Comparison of ENCODE assay signal across 8 cellular contexts in the genomic region with DNA sequence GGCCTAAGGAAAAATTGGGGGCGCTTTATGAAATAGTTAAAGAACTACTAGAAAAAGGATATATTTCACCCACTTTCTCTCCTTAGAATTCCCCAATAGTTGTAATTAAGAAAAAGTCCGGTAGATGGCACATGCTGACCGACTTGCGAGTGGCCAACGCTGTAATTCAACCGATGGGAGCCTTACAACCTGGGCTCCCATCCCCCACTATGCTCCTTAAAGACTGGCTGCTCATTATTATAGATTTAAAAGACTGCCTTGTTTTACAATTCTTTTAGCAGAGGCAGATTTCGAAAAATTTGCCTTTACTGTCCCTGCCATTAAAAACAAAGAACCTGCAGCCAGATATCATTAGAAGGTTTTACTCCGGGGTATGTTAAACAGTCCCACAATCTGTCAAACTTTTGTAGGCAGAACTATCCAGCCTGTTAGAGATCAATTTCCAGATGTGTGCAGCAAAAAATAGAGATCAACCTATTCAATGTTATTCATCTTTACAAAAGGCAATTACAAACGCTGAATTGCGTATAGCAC. TPM values are rescaled to one million over a fixed set of nuclear protein-coding genes. Genes with fewer than 3 reads are reported as not detected.
A peak's percentile ranks its signal among the peaks of the same experiment; 100 is the strongest.
DNase-seq lines count a peak whose midpoint lies in the region; ATAC-seq and TF ChIP-seq lines count a peak whose summit lies in the region.

No MANE protein-coding gene starts in this region.

- TF ChIP-seq CTCF in HL-60 (IDR thresholded peaks at IDR 0.05; ENCODE audit: insufficient read depth, low read length) (no peak), esophagus muscularis mucosa (IDR thresholded peaks at IDR 0.05) (peak; percentile 77 to 79 (median 78)), thyroid gland (IDR thresholded peaks at IDR 0.05) (peak; percentile 65 to 86 (median 78))

- peak overlapping the region; percentile 79 for H3K9ac ChIP-seq in mucosa of stomach (ENCODE audit: low read length)

- ATAC-seq in GM19455 (IDR thresholded peaks at IDR 0.05; ENCODE audit: unreplicated experiment): peak; percentile 68

- H3K4me3 ChIP-seq in HL-60 (replicated peaks; ENCODE audit: insufficient read depth, low read length): peak overlapping the region; percentile 59
- peak overlapping the region; percentile 57 to 70 (median 66) for H3K4me3 ChIP-seq in esophagus muscularis mucosa
- H3K4me3 ChIP-seq in mucosa of stomach (ENCODE audit: low read length): peak overlapping the region; percentile 81
- H3K4me3 ChIP-seq in thyroid gland (replicated peaks in 1 of 3): peak overlapping the region in 2 of 3 donors; percentile 29 to 32

- TF ChIP-seq POLR2A in esophagus muscularis mucosa (IDR thresholded peaks at IDR 0.05; ENCODE audit: low read depth): no peak
- TF ChIP-seq POLR2A in thyroid gland (IDR thresholded peaks at IDR 0.05): no peak

- TF ChIP-seq EP300 in esophagus muscularis mucosa (IDR thresholded peaks at IDR 0.05): no peak

- DNase-seq in Caki2 (ENCODE audit: low read depth) (peak; percentile 84), HL-60 (ENCODE audit: low read depth in 1 of 2, low spot score in 1 of 2) (peak; percentile 54 to 68), NCI-H526 treated with DMSO at 0.1 percent for 48 hours (lab: John Stamatoyannopoulos, UW) (peak; percentile 54), esophagus muscularis mucosa (ENCODE audit: extremely low spot score) (no peak), thyroid gland (peak; percentile 69 to 78)
- peak; percentile 28 to 46 for DNase-seq in activated CD4-positive, alpha-beta T cell treated with anti-CD3 and anti-CD28 coated beads, Interleukin-2, amount 50 U/mL, for 4 hours

- H3K27me3 ChIP-seq in HL-60 (ENCODE audit: insufficient read depth, poor library complexity, severe bottlenecking): no peaks in the 10 kb centered on the region
- H3K27me3 ChIP-seq in esophagus muscularis mucosa: peaks cover 0 to 15% (median 0%) of the 10 kb centered on the region in 4 donors
- H3K27me3 ChIP-seq in mucosa of stomach (ENCODE audit: control insufficient read depth, insufficient read depth, low read length): no peaks in the 10 kb centered on the region
- no peaks in the 10 kb centered on the region for H3K27me3 ChIP-seq in thyroid gland

- 19% methylated on average over 10 of the region's 10 CpGs for WGBS in esophagus muscularis mucosa
- WGBS in thyroid gland, 2 donors: 21% methylated on average over 10 of the region's 10 CpGs

- in situ Hi-C loops in Caki2 (cut with HindIII; ENCODE audit: low pct_unique_long_range_greater_than_20kb, low sequenced_read_pairs): no loop called here

- H3K36me3 ChIP-seq in esophagus muscularis mucosa (no peaks in the 10 kb centered on the region), mucosa of stomach (ENCODE audit: control insufficient read depth, insufficient read depth, low read length) (no peaks in the 10 kb centered on the region), thyroid gland (no peaks in the 10 kb centered on the region)

- H3K4me1 ChIP-seq in esophagus muscularis mucosa: peaks cover 0 to 9% (median 6%) of the 10 kb centered on the region in 4 donors
- H3K4me1 ChIP-seq in mucosa of stomach (ENCODE audit: control insufficient read depth, insufficient read depth, low read length): no peaks in the 10 kb centered on the region
- peaks cover 0 to 4% of the 10 kb centered on the region in 2 donors for H3K4me1 ChIP-seq in thyroid gland

- no peak overlapping the region for H3K27ac ChIP-seq in HL-60 (replicated peaks)
- H3K27ac ChIP-seq in esophagus muscularis mucosa (replicated peaks in 1 of 4): peak overlapping the region; percentile 76 to 82 (median 80)
- peak overlapping the region; percentile 85 to 92 (median 89) for H3K27ac ChIP-seq in thyroid gland

- intact Hi-C loops in esophagus muscularis mucosa (cut with DNase I): loop anchor here (5.0 to 10.0 kb wide), 3 partner anchors 326 to 708 kb away; no protein-coding TSS in a partner anchor
- intact Hi-C loops in thyroid gland (cut with DNase I): no loop called here

- no peaks in the 10 kb centered on the region for H3K9me3 ChIP-seq in esophagus muscularis mucosa
- no peaks in the 10 kb centered on the region for H3K9me3 ChIP-seq in mucosa of stomach (ENCODE audit: control insufficient read depth, low read length)
- H3K9me3 ChIP-seq in thyroid gland: no peaks in the 10 kb centered on the region

RNA-seq across cellular contexts. Expression of a gene that starts 58.5 kb away (rescaled TPM):
- total RNA-seq in Caki2 (2014; rRNA removed; shearing (Covaris generic); ENCODE audit: low replicate concordance): 10.7 and 14.3 TPM in 2 replicates
- total RNA-seq in esophagus muscularis mucosa (not detected), thyroid gland (10 to 100 TPM; 12.8 to 32.0 (median 21.6) TPM)

Comparison
In these comparisons a context has a peak if more than half of its experiments do, and no peak if none do; other contexts are left out.
1. H3K4me3 ChIP-seq: peak in every context shown above with its lines; median percentile 81 in mucosa of stomach; 66 in esophagus muscularis mucosa; 59 in HL-60; 30 in thyroid gland.